8 cellular contexts compared by ENCODE assay signal in genomic region chr12:67647251-67647546, GRCh38. TPM values are rescaled to one million over a fixed set of nuclear protein-coding genes. Genes with fewer than 3 reads are reported as not detected.
A peak's percentile ranks its signal among the peaks of the same experiment; 100 is the strongest.
DNase-seq lines count a peak whose midpoint lies in the region; ATAC-seq and TF ChIP-seq lines count a peak whose summit lies in the region.

No MANE protein-coding gene starts in this region.

- no peaks in the 10 kb centered on the region for H3F3A ChIP-seq in neural cell (ENCODE audit: insufficient read depth, low read length, poor library complexity, severe bottlenecking)

- POLR2A ChIA-PET in CD8-positive, alpha-beta memory T cell (lab: Charles Lee), result interaction anchor here (0.8 to 3.9 kb wide), 3 partner anchors 15 to 206 kb away, joined by 3 to 78 read pairs (median 7); no protein-coding TSS in a partner anchor

- no peaks in the 10 kb centered on the region for H3K27me3 ChIP-seq in CD8-positive, alpha-beta memory T cell (ENCODE audit: insufficient read depth, low read length, poor library complexity, severe bottlenecking)
- H3K27me3 ChIP-seq in neural cell (ENCODE audit: insufficient read depth, low read depth, low read length), result no peaks in the 10 kb centered on the region

- no peaks in the 10 kb centered on the region for H3K9me3 ChIP-seq in CD8-positive, alpha-beta memory T cell (ENCODE audit: low read length)
- no peaks in the 10 kb centered on the region for H3K9me3 ChIP-seq in neural cell (ENCODE audit: low read length)

- TF ChIP-seq EP300 in neural cell (conservative IDR thresholded peaks at IDR 0.05; ENCODE audit: poor library complexity, severe bottlenecking), result no peak

- H3K27ac ChIP-seq in CD8-positive, alpha-beta memory T cell (ENCODE audit: low read depth, low read length), result no peak overlapping the region
- no peak overlapping the region for H3K27ac ChIP-seq in neural cell (ENCODE audit: low read length)

- no peak for DNase-seq in CD8-positive, alpha-beta memory T cell
- DNase-seq in NCI-H146 treated with DMSO at 0.1 percent for 48 hours (lab: John Stamatoyannopoulos, UW; ENCODE audit: unreplicated experiment) (peak; percentile 21), SW 1271 (lab: John Stamatoyannopoulos, UW) (no peak)
- no peak for DNase-seq in effector memory CD8-positive, alpha-beta T cell

- no peaks in the 10 kb centered on the region for H3K9me2 ChIP-seq in neural cell (ENCODE audit: insufficient read depth, low read length)

- CTCF ChIA-PET in CD8-positive, alpha-beta memory T cell (lab: Charles Lee), result interaction anchor here (1.0 to 3.2 kb wide), 11 partner anchors 10 to 291 kb away, joined by 3 to 18 read pairs (median 6); no protein-coding TSS in a partner anchor

- H3K9me3 Mint-ChIP-seq in CD8-positive, alpha-beta memory T cell, result no peaks in the 10 kb centered on the region
- H3K9me3 Mint-ChIP-seq in effector memory CD8-positive, alpha-beta T cell, result no peaks in the 10 kb centered on the region

- H3K4me1 ChIP-seq in CD8-positive, alpha-beta memory T cell (ENCODE audit: insufficient read depth, low read length), result peaks cover 18% of the 10 kb centered on the region

- H4K20me1 ChIP-seq in neural cell (ENCODE audit: insufficient read depth), result no peaks in the 10 kb centered on the region

- H3K4me1 Mint-ChIP-seq in CD8-positive, alpha-beta memory T cell, result peaks cover 30 to 39% (median 38%) of the 10 kb centered on the region in 3 donors
- H3K4me1 Mint-ChIP-seq in effector memory CD8-positive, alpha-beta T cell (ENCODE audit: low read depth in 2 of 2), result peaks cover 27 to 37% of the 10 kb centered on the region in 2 donors

- H3K9ac ChIP-seq in neural cell (ENCODE audit: low read length), result no peak overlapping the region

- H3K4me2 ChIP-seq in neural cell (ENCODE audit: low read length), result no peak overlapping the region

- no peak for TF ChIP-seq CTCF in neural cell (IDR thresholded peaks at IDR 0.05; ENCODE audit: poor library complexity, severe bottlenecking)

- H2AFZ ChIP-seq in neural cell (ENCODE audit: low read depth, low read length), result no peak overlapping the region

- no peak for TF ChIP-seq RAD21 in neural cell (conservative IDR thresholded peaks at IDR 0.05)

- peaks cover 3 to 24% (median 11%) of the 10 kb centered on the region in 3 donors for H3K36me3 Mint-ChIP-seq in CD8-positive, alpha-beta memory T cell
- peaks cover 40% of the 10 kb centered on the region for H3K36me3 Mint-ChIP-seq in effector memory CD8-positive, alpha-beta T cell (ENCODE audit: insufficient read depth)

- peak overlapping the region; percentile 83 to 99 (median 96) for H3K4me3 Mint-ChIP-seq in CD8-positive, alpha-beta memory T cell
- peak overlapping the region; percentile 96 to 99 for H3K4me3 Mint-ChIP-seq in effector memory CD8-positive, alpha-beta T cell

- no peaks in the 10 kb centered on the region for H3K27me3 Mint-ChIP-seq in CD8-positive, alpha-beta memory T cell
- no peaks in the 10 kb centered on the region for H3K27me3 Mint-ChIP-seq in effector memory CD8-positive, alpha-beta T cell

- H3K36me3 ChIP-seq in CD8-positive, alpha-beta memory T cell (ENCODE audit: insufficient read depth, low read length), result no peaks in the 10 kb centered on the region
- no peaks in the 10 kb centered on the region for H3K36me3 ChIP-seq in neural cell (ENCODE audit: insufficient read depth, low read length)

- H3K27ac Mint-ChIP-seq in CD8-positive, alpha-beta memory T cell, result peak overlapping the region; percentile 32 to 99 (median 92)
- peak overlapping the region; percentile 97 for H3K27ac Mint-ChIP-seq in effector memory CD8-positive, alpha-beta T cell

- peaks cover 30% of the 10 kb centered on the region for H3K79me2 ChIP-seq in neural cell (replicated peaks; ENCODE audit: insufficient read depth, low read length)

- peak overlapping the region; percentile 94 for H3K4me3 ChIP-seq in CD8-positive, alpha-beta memory T cell (ENCODE audit: low read length)
- peak overlapping the region; percentile 89 for H3K4me3 ChIP-seq in neural cell (ENCODE audit: low read length)

- ATAC-seq in effector memory CD8-positive, alpha-beta T cell (replicated peaks), result no peak
- ATAC-seq in GM19455 (IDR thresholded peaks at IDR 0.05; ENCODE audit: unreplicated experiment) (no peak), GM19324 (IDR thresholded peaks at IDR 0.05; ENCODE audit: low FRiP score, unreplicated experiment) (no peak), HG03039 (IDR thresholded peaks at IDR 0.05; ENCODE audit: unreplicated experiment) (no peak)

TF ChIP-seq in neural cell, 6 proteins besides CTCF, POLR2A, EP300 and RAD21:
- TF ChIP-seq SMC3 (conservative IDR thresholded peaks at IDR 0.05; ENCODE audit: poor library complexity), result no peak
- TF ChIP-seq REST (IDR thresholded peaks at IDR 0.05; ENCODE audit: borderline replicate concordance), result no peak
- TF ChIP-seq EZH2 (IDR thresholded peaks at IDR 0.05; ENCODE audit: borderline replicate concordance, insufficient read depth, low read length, poor library complexity, severe bottlenecking), result no peak
- TF ChIP-seq TAF1 (IDR thresholded peaks at IDR 0.05; ENCODE audit: low read depth), result no peak
- no peak for TF ChIP-seq MXI1 (conservative IDR thresholded peaks at IDR 0.05; ENCODE audit: poor library complexity, severe bottlenecking)
- TF ChIP-seq POLR2AphosphoS5 (IDR thresholded peaks at IDR 0.05), result no peak

RNA-seq across cellular contexts. Expression of gene DYRK2, which starts 1.3 kb away (rescaled TPM):
- 10 to 100 TPM; 44.7 to 47.6 TPM for total RNA-seq in CD8-positive, alpha-beta memory T cell
- polyA plus RNA-seq in CD8-positive, alpha-beta memory T cell, result 89.3 TPM
- 47.9 and 50.6 TPM in 2 replicates for polyA plus RNA-seq in neural cell
- polyA minus RNA-seq in neural cell, result 122 and 141 TPM in 2 replicates
